In the genomic region with DNA sequence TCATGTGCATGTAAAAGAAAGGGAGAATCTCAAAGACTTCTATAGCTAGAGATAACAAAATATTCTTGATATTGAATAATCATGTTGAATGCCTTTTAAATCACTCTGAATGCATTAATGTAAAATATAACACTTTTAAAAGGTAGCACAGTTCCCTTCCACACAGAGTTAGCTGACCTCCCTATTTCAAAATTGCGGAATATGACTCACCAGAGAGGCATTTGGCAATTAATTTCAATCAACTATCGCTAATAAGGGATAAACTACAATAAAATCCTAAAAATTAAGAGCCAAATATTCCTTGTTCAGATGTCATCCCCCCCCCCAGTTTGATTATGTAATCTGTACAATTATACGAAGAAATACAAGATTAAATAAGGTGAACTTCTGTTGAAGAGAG, we compare ENCODE assay signal across 28 cellular contexts. TPM values are rescaled to one million over a fixed set of nuclear protein-coding genes. Genes with fewer than 3 reads are reported as not detected.
DNase-seq lines count a peak whose midpoint lies in the region; ATAC-seq, FAIRE-seq and TF ChIP-seq lines count a peak whose summit lies in the region.
"Had no signal": no experiment of that assay in that cellular context is flagged by ENCODE, and none has a peak within 500 bp of the region (broad histone marks: within the 10 kb centered on the region; RNA-seq: fewer than 3 reads in every experiment).

No MANE protein-coding gene starts in this region.

- H3K27ac ChIP-seq in RWPE2 (ENCODE audit: poor library complexity, severe bottlenecking) (peak overlapping the region; percentile 19), mesenchymal stem cell (ENCODE audit: low read length, poor library complexity, severe bottlenecking) (peak overlapping the region; percentile 49)
- H3K27ac ChIP-seq: BLaER1, esophagus muscularis mucosa, hepatocyte, parathyroid adenoma, uterus had no signal

- peak; percentile 51; the same call in 2 of the 3 replicates for ATAC-seq in RWPE2 (ENCODE audit: low read depth)
- ATAC-seq: left colon, Panc1, WTC11 had no signal

- H3K4me1 ChIP-seq in RWPE2 (ENCODE audit: insufficient read depth, poor library complexity, severe bottlenecking) (peaks cover 18% of the 10 kb centered on the region), mesenchymal stem cell (ENCODE audit: control insufficient read depth, insufficient read depth, low read depth, low read length) (peaks cover 2% of the 10 kb centered on the region)
- H3K4me1 ChIP-seq: parathyroid adenoma, uterus had no signal

- TF ChIP-seq CTCF in RWPE2 (IDR thresholded peaks at IDR 0.05; ENCODE audit: poor library complexity, severe bottlenecking): no peak
- TF ChIP-seq CTCF in bronchial epithelial cell (IDR thresholded peaks at IDR 0.05; ENCODE audit: insufficient read depth, low read length, severe bottlenecking): no peak

- no peak overlapping the region for H2BK15ac ChIP-seq in mesenchymal stem cell (ENCODE audit: low read depth, poor library complexity, severe bottlenecking)

- H2BK12ac ChIP-seq in mesenchymal stem cell (ENCODE audit: low read length in 2 of 2): no peak overlapping the region

- no peak overlapping the region for H3K4ac ChIP-seq in mesenchymal stem cell (ENCODE audit: low read depth in 1 of 2, low read length in 2 of 2)

- no peak overlapping the region for H2AFZ ChIP-seq in mesenchymal stem cell (ENCODE audit: low read depth, low read length)
- H2AFZ ChIP-seq: hepatocyte, parathyroid adenoma had no signal

- FAIRE-seq in G401.6 (lab: Jason Lieb, UNC) (peak; percentile 80), bronchial epithelial cell (lab: Jason Lieb, UNC) (no peak)
- FAIRE-seq: GM19239 had no signal

- peaks cover 6% of the 10 kb centered on the region for H3K79me1 ChIP-seq in mesenchymal stem cell (replicated peaks; ENCODE audit: low read length, poor library complexity, severe bottlenecking)

- H4K91ac ChIP-seq in mesenchymal stem cell (ENCODE audit: low read length): no peak overlapping the region

- H3K23ac ChIP-seq in mesenchymal stem cell (ENCODE audit: low read length in 2 of 2): no peak overlapping the region

- H3K18ac ChIP-seq in mesenchymal stem cell (ENCODE audit: low read depth in 1 of 2, low read length in 2 of 2): no peak overlapping the region

- no peak overlapping the region for H3K14ac ChIP-seq in mesenchymal stem cell (ENCODE audit: low read length in 2 of 2)

- H3K4me2 ChIP-seq in mesenchymal stem cell (ENCODE audit: low read length, poor library complexity, severe bottlenecking): no peak overlapping the region
- H3K4me2 ChIP-seq: BLaER1, hepatocyte had no signal

- H3K4me3 ChIP-seq in RWPE2 (ENCODE audit: severe bottlenecking) (no peak overlapping the region), bronchial epithelial cell (ENCODE audit: low read depth, low read length) (no peak overlapping the region), mesenchymal stem cell (ENCODE audit: insufficient read depth in 1 of 2, low read depth in 1 of 2, low read length in 2 of 2) (no peak overlapping the region)
- H3K4me3 ChIP-seq: BLaER1, esophagus muscularis mucosa, hepatocyte, uterus had no signal

- H3K27me3 ChIP-seq in RWPE2 (ENCODE audit: insufficient read depth, poor library complexity, severe bottlenecking) (no peaks in the 10 kb centered on the region), bronchial epithelial cell (ENCODE audit: control insufficient read depth, insufficient read depth, low read length) (no peaks in the 10 kb centered on the region), mesenchymal stem cell (ENCODE audit: control insufficient read depth in 1 of 2, insufficient read depth in 1 of 2, low read length in 2 of 2) (no peaks in the 10 kb centered on the region)
- H3K27me3 ChIP-seq: BLaER1, esophagus muscularis mucosa, hepatocyte, uterus had no signal

- 72% methylated on average over 1 of the region's 3 CpGs for WGBS in mesenchymal stem cell

- no peaks in the 10 kb centered on the region for H3K9me3 ChIP-seq in RWPE2 (ENCODE audit: severe bottlenecking)
- no peaks in the 10 kb centered on the region for H3K9me3 ChIP-seq in mesenchymal stem cell (ENCODE audit: control insufficient read depth, low read length)
- H3K9me3 ChIP-seq: BLaER1, esophagus muscularis mucosa, uterus had no signal

- no peak overlapping the region for H4K8ac ChIP-seq in mesenchymal stem cell (ENCODE audit: low read length)

- DNase-seq in RWPE2 (ENCODE audit: low spot score): no peak
- DNase-seq in bronchial epithelial cell (ENCODE audit: low read depth): peak; percentile 36
- DNase-seq in mesenchymal stem cell: peak; percentile 28
- DNase-seq in T-helper 1 cell: no peak
- no peak for DNase-seq in NCI-H2171 (lab: John Stamatoyannopoulos, UW)
- DNase-seq in iPS-NIHi7 (ENCODE audit: extremely low spot score): no peak
- DNase-seq: activated CD4-positive, alpha-beta T cell treated with anti-CD3 and anti-CD28 coated beads, Interleukin-2, amount 10 ng/mL, durations not matched to agents 24 days and 14 days; activated effector memory CD4-positive, alpha-beta T cell treated with Interleukin-2 at 50 U/mL for 16 hours; activated naive CD8-positive, alpha-beta T cell treated with anti-CD3 and anti-CD28 coated beads for 36 hours; aorta; central memory CD4-positive, alpha-beta T cell; DMS 273 treated with DMSO at 0.1 percent for 48 hours; left colon; NCI-H1048; NCI-H2107; NCI-H446; NCI-H748 treated with DMSO at 0.1 percent for 48 hours; SHP77; stimulated activated CD4-positive, alpha-beta T cell treated with anti-CD3 and anti-CD28 coated beads, Interleukin-1b, Interleukin-23, amount 100 ng/mL, for 48 hours; uterus had no signal

- no peak overlapping the region for H2BK5ac ChIP-seq in mesenchymal stem cell (ENCODE audit: low read depth, low read length, poor library complexity, severe bottlenecking)

- H3K9ac ChIP-seq in mesenchymal stem cell (ENCODE audit: low read length): peak overlapping the region; percentile 12
- H3K9ac ChIP-seq: BLaER1, parathyroid adenoma had no signal

- no peak overlapping the region for H2AK5ac ChIP-seq in mesenchymal stem cell (ENCODE audit: low read length, severe bottlenecking)

- H3K36me3 ChIP-seq in RWPE2 (ENCODE audit: low read depth) (peaks cover 58% of the 10 kb centered on the region), bronchial epithelial cell (ENCODE audit: control insufficient read depth, insufficient read depth, low read length) (no peaks in the 10 kb centered on the region), mesenchymal stem cell (ENCODE audit: control insufficient read depth in 1 of 2, insufficient read depth in 2 of 2, low read depth in 1 of 2, low read length in 2 of 2) (peaks cover 0 to 58% of the 10 kb centered on the region in 2 experiments)
- H3K36me3 ChIP-seq: uterus had no signal

- no peak overlapping the region for H2BK120ac ChIP-seq in mesenchymal stem cell (ENCODE audit: low read depth, low read length)

RNA-seq across cellular contexts. Expression of gene ZC3H15, which starts 29.3 kb away (rescaled TPM):
- total RNA-seq in bronchial epithelial cell: 120 and 128 TPM in 2 replicates
- polyA plus RNA-seq in mesenchymal stem cell (2013, experiment 1 of 2): 76.8 TPM
- 77.6 TPM for polyA plus RNA-seq in mesenchymal stem cell (2013, experiment 2 of 2)

Comparison
In these comparisons a context has a peak if more than half of its experiments do, and no peak if none do; other contexts are left out.
1. DNase-seq: peak in bronchial epithelial cell (single experiment) and mesenchymal stem cell (single experiment); none in RWPE2 (single experiment), T-helper 1 cell (0 of 5), NCI-H2171 (single experiment) and iPS-NIHi7 (single experiment).